In the genomic region with DNA sequence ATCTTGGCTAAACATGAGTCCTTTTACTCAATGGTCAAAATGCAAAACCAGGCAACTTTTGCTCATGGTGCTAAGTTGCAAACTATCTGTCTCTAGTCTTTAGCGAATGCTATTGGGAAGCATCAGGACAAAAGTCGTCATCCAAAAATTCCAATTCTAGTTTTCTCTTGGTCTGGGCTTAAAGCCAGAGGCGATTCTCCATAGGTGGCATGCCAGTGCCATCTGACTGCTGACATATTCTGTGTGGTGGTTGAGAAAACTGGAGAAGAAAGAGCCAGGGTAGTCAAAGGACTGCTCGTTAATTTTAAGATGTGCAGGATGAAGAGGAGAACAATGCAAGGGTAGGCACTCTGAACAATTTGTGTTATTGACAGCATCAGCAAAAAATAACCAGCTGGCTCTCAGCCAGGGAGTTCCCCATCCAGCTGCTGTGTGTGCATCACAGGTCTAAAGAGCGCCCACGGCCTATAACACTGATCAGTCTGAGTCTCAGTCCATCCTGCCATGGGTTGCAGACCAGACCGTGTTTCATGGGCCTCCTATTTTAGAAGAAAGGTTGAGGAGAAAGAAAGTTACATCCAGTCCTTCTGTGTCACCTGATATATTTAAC, we compare ENCODE assay signal across 11 cellular contexts.
DNase-seq lines count a peak whose midpoint lies in the region; ATAC-seq, FAIRE-seq and TF ChIP-seq lines count a peak whose summit lies in the region.
"Had no signal": no experiment of that assay in that cellular context is flagged by ENCODE, and none has a peak within 500 bp of the region (broad histone marks: within the 10 kb centered on the region; RNA-seq: fewer than 3 reads in every experiment).

No MANE protein-coding gene starts in this region.

- no peaks in the 10 kb centered on the region for H3K36me3 ChIP-seq in kidney (ENCODE audit: control insufficient read depth in 1 of 2, insufficient read depth in 2 of 2, low read length in 2 of 2)
- H3K36me3 ChIP-seq: pancreas had no signal

- no peak overlapping the region for H3K27ac ChIP-seq in kidney (ENCODE audit: low read depth in 2 of 2, low read length in 2 of 2)
- H3K27ac ChIP-seq: pancreas had no signal

- FAIRE-seq in kidney (lab: Jason Lieb, UNC) = no peak
- FAIRE-seq: pancreas, TTC549 had no signal

- peaks cover 3 to 9% of the 10 kb centered on the region in 2 donors for H3K4me1 ChIP-seq in kidney (ENCODE audit: control insufficient read depth in 1 of 2, insufficient read depth in 1 of 2, low read depth in 1 of 2, low read length in 2 of 2)

- H3K4me3 ChIP-seq in kidney (ENCODE audit: low read length in 2 of 2) = no peak overlapping the region
- H3K4me3 ChIP-seq: pancreas had no signal

- peak; percentile 39 for DNase-seq in NCI-H82 (lab: John Stamatoyannopoulos, UW)
- no peak for DNase-seq in NCI-H82 treated with DMSO at 0.1 percent for 48 hours (lab: John Stamatoyannopoulos, UW; ENCODE audit: unreplicated experiment)
- peak; percentile 28 for DNase-seq in activated CD4-positive, alpha-beta T cell treated with anti-CD3 and anti-CD28 coated beads, Interleukin-2, amount 50 U/mL, for 1 hour
- DNase-seq in stimulated activated CD4-positive, alpha-beta T cell treated with anti-CD3 and anti-CD28 coated beads, Interleukin-4, amount 100 ng/mL, for 1 hour = peak; percentile 47
- DNase-seq in sciatic nerve (ENCODE audit: low spot score) = no peak
- DNase-seq in kidney = no peak
- no peak for DNase-seq in iPS-NIHi7 (ENCODE audit: extremely low spot score)
- DNase-seq: NCI-H1092 treated with DMSO at 0.1 percent for 48 hours had no signal

- ATAC-seq in HG03045 (IDR thresholded peaks at IDR 0.05; ENCODE audit: unreplicated experiment) = peak; percentile 63
- no peak for ATAC-seq in sciatic nerve
- ATAC-seq: pancreas had no signal

- intact Hi-C loops in sciatic nerve (cut with DNase I) = no loop called here
- intact Hi-C loops in kidney (cut with DNase I) = no loop called here

- H3K9me3 ChIP-seq in kidney (ENCODE audit: control insufficient read depth in 1 of 2, low read length in 2 of 2) = no peaks in the 10 kb centered on the region
- H3K9me3 ChIP-seq: pancreas had no signal

- no peak overlapping the region for H3K9ac ChIP-seq in kidney (ENCODE audit: low read length in 2 of 2)

- no peak for TF ChIP-seq CTCF in kidney (IDR thresholded peaks at IDR 0.05; ENCODE audit: borderline replicate concordance, extremely low read depth, insufficient read depth)

Comparison
In these comparisons a context has a peak if more than half of its experiments do, and no peak if none do; other contexts are left out.
1. DNase-seq: peak in NCI-H82 (single experiment), activated CD4-positive, alpha-beta T cell treated with anti-CD3 and anti-CD28 coated beads, Interleukin-2, amount 50 U/mL, for 1 hour (single experiment) and stimulated activated CD4-positive, alpha-beta T cell treated with anti-CD3 and anti-CD28 coated beads, Interleukin-4, amount 100 ng/mL, for 1 hour (single experiment); none in NCI-H82 treated with DMSO at 0.1 percent for 48 hours (single experiment), sciatic nerve (single experiment), kidney (single experiment) and iPS-NIHi7 (single experiment).